In the genomic region with DNA sequence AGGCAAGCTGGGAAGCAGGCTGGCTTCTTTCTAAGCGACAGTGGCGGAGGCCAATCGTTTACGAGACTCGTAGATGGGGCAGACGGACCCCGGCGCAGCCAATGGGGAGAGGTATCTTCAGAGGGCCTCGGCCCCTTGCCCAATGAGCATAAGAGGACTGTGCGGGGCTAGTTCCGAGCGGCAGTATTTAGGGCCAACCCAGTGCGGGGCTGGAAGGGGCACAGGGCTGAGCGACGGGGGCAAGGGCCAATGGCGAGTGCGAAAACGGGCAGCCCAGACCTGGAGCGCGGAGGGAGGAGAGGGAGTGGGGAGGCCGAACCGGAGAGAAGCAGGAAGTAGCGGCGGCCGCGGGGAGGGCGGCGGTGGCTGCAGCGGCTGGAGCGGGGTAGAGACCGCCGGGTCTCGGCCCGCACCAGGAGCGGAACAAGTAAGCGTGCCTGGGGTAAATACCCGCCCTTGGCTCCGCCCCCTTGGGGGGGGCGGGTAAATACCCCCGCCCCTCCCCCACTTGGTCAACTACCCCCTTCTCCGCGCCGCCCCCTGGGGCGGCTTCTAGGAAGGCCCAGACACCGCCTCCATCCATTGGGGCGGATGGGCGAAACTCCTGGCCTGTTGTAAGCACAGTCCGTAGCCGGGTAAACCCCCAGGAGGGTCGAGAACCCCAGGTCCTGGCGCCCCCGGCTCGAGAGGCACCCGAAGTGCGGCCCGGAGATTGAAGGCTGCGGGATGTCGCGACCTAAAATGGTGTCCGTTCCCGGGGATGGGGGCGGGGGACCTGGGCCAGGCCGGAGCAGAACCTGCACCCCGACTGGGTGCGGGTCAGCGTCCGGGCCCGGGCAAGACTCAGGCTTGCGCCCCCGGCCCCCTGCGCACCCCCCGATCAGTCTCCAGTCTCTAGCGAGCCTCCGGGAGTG, we compare ENCODE assay signal across 1 cellular context.
TF ChIP-seq lines count a peak whose summit lies in the region.

A gene with protein sequence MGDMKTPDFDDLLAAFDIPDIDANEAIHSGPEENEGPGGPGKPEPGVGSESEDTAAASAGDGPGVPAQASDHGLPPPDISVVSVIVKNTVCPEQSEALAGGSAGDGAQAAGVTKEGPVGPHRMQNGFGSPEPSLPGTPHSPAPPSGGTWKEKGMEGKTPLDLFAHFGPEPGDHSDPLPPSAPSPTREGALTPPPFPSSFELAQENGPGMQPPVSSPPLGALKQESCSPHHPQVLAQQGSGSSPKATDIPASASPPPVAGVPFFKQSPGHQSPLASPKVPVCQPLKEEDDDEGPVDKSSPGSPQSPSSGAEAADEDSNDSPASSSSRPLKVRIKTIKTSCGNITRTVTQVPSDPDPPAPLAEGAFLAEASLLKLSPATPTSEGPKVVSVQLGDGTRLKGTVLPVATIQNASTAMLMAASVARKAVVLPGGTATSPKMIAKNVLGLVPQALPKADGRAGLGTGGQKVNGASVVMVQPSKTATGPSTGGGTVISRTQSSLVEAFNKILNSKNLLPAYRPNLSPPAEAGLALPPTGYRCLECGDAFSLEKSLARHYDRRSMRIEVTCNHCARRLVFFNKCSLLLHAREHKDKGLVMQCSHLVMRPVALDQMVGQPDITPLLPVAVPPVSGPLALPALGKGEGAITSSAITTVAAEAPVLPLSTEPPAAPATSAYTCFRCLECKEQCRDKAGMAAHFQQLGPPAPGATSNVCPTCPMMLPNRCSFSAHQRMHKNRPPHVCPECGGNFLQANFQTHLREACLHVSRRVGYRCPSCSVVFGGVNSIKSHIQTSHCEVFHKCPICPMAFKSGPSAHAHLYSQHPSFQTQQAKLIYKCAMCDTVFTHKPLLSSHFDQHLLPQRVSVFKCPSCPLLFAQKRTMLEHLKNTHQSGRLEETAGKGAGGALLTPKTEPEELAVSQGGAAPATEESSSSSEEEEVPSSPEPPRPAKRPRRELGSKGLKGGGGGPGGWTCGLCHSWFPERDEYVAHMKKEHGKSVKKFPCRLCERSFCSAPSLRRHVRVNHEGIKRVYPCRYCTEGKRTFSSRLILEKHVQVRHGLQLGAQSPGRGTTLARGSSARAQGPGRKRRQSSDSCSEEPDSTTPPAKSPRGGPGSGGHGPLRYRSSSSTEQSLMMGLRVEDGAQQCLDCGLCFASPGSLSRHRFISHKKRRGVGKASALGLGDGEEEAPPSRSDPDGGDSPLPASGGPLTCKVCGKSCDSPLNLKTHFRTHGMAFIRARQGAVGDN (plus strand): TSS at position 331 of the 914 bp plus-strand sequence. CDS start 3,993 bp downstream, outside the sequence.

TF ChIP-seq in GM12878, 131 proteins besides CTCF, POLR2A, EP300 and RAD21 (continued from another document and continues in another):
- TF ChIP-seq, protein P1, sequence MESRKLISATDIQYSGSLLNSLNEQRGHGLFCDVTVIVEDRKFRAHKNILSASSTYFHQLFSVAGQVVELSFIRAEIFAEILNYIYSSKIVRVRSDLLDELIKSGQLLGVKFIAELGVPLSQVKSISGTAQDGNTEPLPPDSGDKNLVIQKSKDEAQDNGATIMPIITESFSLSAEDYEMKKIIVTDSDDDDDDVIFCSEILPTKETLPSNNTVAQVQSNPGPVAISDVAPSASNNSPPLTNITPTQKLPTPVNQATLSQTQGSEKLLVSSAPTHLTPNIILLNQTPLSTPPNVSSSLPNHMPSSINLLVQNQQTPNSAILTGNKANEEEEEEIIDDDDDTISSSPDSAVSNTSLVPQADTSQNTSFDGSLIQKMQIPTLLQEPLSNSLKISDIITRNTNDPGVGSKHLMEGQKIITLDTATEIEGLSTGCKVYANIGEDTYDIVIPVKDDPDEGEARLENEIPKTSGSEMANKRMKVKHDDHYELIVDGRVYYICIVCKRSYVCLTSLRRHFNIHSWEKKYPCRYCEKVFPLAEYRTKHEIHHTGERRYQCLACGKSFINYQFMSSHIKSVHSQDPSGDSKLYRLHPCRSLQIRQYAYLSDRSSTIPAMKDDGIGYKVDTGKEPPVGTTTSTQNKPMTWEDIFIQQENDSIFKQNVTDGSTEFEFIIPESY (IDR thresholded peaks at IDR 0.05): peak; percentile 88; the same call in 1 of the 2 replicates
- TF ChIP-seq WRNIP1 (IDR thresholded peaks at IDR 0.05; ENCODE audit: borderline replicate concordance, low read depth, low read length) (no peak), NFYA (IDR thresholded peaks at IDR 0.05; ENCODE audit: borderline replicate concordance, low read depth, low read length) (peak; percentile 41; the same call in 1 of the 2 replicates), CHD2 (IDR thresholded peaks at IDR 0.05; ENCODE audit: borderline replicate concordance, low read depth, low read length) (peak; percentile 98), RUNX3 (IDR thresholded peaks at IDR 0.05; ENCODE audit: low read length) (peak; percentile 64), MEF2B (IDR thresholded peaks at IDR 0.05; ENCODE audit: partially characterized antibody, poor library complexity, severe bottlenecking) (peak; percentile 20), CBFB (IDR thresholded peaks at IDR 0.05; ENCODE audit: low read depth) (no peak), MEF2A (IDR thresholded peaks at IDR 0.05; ENCODE audit: insufficient read depth, low read depth, low read length) (no peak), ZNF622 (IDR thresholded peaks at IDR 0.05) (no peak), PML (IDR thresholded peaks at IDR 0.05; ENCODE audit: low read length) (peak; percentile 12; the same call in 1 of the 2 replicates), RB1 (IDR thresholded peaks at IDR 0.05; ENCODE audit: borderline replicate concordance) (no peak), LARP7 (IDR thresholded peaks at IDR 0.05) (peak; percentile 68), IRF4 (IDR thresholded peaks at IDR 0.05; ENCODE audit: low read depth, low read length) (0 out of 2 replicates have a peak, but pooled peaks have one; percentile 21), SIN3A (IDR thresholded peaks at IDR 0.05; ENCODE audit: low read depth, low read length) (0 out of 2 replicates have a peak, but pooled peaks have one; percentile 0), ESRRA (IDR thresholded peaks at IDR 0.05; ENCODE audit: low read length) (no peak), KDM1A (IDR thresholded peaks at IDR 0.05; ENCODE audit: borderline replicate concordance) (no peak)
- TF ChIP-seq, protein P2, sequence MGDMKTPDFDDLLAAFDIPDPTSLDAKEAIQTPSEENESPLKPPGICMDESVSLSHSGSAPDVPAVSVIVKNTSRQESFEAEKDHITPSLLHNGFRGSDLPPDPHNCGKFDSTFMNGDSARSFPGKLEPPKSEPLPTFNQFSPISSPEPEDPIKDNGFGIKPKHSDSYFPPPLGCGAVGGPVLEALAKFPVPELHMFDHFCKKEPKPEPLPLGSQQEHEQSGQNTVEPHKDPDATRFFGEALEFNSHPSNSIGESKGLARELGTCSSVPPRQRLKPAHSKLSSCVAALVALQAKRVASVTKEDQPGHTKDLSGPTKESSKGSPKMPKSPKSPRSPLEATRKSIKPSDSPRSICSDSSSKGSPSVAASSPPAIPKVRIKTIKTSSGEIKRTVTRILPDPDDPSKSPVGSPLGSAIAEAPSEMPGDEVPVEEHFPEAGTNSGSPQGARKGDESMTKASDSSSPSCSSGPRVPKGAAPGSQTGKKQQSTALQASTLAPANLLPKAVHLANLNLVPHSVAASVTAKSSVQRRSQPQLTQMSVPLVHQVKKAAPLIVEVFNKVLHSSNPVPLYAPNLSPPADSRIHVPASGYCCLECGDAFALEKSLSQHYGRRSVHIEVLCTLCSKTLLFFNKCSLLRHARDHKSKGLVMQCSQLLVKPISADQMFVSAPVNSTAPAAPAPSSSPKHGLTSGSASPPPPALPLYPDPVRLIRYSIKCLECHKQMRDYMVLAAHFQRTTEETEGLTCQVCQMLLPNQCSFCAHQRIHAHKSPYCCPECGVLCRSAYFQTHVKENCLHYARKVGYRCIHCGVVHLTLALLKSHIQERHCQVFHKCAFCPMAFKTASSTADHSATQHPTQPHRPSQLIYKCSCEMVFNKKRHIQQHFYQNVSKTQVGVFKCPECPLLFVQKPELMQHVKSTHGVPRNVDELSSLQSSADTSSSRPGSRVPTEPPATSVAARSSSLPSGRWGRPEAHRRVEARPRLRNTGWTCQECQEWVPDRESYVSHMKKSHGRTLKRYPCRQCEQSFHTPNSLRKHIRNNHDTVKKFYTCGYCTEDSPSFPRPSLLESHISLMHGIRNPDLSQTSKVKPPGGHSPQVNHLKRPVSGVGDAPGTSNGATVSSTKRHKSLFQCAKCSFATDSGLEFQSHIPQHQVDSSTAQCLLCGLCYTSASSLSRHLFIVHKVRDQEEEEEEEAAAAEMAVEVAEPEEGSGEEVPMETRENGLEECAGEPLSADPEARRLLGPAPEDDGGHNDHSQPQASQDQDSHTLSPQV (IDR thresholded peaks at IDR 0.05): no peak
- TF ChIP-seq, protein P3, sequence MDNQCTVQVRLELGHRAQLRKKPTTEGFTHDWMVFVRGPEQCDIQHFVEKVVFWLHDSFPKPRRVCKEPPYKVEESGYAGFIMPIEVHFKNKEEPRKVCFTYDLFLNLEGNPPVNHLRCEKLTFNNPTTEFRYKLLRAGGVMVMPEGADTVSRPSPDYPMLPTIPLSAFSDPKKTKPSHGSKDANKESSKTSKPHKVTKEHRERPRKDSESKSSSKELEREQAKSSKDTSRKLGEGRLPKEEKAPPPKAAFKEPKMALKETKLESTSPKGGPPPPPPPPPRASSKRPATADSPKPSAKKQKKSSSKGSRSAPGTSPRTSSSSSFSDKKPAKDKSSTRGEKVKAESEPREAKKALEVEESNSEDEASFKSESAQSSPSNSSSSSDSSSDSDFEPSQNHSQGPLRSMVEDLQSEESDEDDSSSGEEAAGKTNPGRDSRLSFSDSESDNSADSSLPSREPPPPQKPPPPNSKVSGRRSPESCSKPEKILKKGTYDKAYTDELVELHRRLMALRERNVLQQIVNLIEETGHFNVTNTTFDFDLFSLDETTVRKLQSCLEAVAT (IDR thresholded peaks at IDR 0.05): no peak
- TF ChIP-seq, protein P4, sequence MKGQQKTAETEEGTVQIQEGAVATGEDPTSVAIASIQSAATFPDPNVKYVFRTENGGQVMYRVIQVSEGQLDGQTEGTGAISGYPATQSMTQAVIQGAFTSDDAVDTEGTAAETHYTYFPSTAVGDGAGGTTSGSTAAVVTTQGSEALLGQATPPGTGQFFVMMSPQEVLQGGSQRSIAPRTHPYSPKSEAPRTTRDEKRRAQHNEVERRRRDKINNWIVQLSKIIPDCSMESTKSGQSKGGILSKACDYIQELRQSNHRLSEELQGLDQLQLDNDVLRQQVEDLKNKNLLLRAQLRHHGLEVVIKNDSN (IDR thresholded peaks at IDR 0.05; ENCODE audit: borderline replicate concordance, extremely low read length, insufficient read depth, low read depth, low read length): no peak
- TF ChIP-seq, protein P5, sequence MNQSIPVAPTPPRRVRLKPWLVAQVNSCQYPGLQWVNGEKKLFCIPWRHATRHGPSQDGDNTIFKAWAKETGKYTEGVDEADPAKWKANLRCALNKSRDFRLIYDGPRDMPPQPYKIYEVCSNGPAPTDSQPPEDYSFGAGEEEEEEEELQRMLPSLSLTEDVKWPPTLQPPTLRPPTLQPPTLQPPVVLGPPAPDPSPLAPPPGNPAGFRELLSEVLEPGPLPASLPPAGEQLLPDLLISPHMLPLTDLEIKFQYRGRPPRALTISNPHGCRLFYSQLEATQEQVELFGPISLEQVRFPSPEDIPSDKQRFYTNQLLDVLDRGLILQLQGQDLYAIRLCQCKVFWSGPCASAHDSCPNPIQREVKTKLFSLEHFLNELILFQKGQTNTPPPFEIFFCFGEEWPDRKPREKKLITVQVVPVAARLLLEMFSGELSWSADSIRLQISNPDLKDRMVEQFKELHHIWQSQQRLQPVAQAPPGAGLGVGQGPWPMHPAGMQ (IDR thresholded peaks at IDR 0.05; ENCODE audit: borderline replicate concordance): peak; percentile 94
- TF ChIP-seq, protein P6, sequence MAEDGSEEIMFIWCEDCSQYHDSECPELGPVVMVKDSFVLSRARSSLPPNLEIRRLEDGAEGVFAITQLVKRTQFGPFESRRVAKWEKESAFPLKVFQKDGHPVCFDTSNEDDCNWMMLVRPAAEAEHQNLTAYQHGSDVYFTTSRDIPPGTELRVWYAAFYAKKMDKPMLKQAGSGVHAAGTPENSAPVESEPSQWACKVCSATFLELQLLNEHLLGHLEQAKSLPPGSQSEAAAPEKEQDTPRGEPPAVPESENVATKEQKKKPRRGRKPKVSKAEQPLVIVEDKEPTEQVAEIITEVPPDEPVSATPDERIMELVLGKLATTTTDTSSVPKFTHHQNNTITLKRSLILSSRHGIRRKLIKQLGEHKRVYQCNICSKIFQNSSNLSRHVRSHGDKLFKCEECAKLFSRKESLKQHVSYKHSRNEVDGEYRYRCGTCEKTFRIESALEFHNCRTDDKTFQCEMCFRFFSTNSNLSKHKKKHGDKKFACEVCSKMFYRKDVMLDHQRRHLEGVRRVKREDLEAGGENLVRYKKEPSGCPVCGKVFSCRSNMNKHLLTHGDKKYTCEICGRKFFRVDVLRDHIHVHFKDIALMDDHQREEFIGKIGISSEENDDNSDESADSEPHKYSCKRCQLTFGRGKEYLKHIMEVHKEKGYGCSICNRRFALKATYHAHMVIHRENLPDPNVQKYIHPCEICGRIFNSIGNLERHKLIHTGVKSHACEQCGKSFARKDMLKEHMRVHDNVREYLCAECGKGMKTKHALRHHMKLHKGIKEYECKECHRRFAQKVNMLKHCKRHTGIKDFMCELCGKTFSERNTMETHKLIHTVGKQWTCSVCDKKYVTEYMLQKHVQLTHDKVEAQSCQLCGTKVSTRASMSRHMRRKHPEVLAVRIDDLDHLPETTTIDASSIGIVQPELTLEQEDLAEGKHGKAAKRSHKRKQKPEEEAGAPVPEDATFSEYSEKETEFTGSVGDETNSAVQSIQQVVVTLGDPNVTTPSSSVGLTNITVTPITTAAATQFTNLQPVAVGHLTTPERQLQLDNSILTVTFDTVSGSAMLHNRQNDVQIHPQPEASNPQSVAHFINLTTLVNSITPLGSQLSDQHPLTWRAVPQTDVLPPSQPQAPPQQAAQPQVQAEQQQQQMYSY (CRISPR knock-in tag; IDR thresholded peaks at IDR 0.05): no peak
- TF ChIP-seq, protein P7, sequence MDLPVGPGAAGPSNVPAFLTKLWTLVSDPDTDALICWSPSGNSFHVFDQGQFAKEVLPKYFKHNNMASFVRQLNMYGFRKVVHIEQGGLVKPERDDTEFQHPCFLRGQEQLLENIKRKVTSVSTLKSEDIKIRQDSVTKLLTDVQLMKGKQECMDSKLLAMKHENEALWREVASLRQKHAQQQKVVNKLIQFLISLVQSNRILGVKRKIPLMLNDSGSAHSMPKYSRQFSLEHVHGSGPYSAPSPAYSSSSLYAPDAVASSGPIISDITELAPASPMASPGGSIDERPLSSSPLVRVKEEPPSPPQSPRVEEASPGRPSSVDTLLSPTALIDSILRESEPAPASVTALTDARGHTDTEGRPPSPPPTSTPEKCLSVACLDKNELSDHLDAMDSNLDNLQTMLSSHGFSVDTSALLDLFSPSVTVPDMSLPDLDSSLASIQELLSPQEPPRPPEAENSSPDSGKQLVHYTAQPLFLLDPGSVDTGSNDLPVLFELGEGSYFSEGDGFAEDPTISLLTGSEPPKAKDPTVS (IDR thresholded peaks at IDR 0.05; ENCODE audit: low read depth, low read length): peak; percentile 37; the same call in 1 of the 2 replicates
- TF ChIP-seq, protein P8, sequence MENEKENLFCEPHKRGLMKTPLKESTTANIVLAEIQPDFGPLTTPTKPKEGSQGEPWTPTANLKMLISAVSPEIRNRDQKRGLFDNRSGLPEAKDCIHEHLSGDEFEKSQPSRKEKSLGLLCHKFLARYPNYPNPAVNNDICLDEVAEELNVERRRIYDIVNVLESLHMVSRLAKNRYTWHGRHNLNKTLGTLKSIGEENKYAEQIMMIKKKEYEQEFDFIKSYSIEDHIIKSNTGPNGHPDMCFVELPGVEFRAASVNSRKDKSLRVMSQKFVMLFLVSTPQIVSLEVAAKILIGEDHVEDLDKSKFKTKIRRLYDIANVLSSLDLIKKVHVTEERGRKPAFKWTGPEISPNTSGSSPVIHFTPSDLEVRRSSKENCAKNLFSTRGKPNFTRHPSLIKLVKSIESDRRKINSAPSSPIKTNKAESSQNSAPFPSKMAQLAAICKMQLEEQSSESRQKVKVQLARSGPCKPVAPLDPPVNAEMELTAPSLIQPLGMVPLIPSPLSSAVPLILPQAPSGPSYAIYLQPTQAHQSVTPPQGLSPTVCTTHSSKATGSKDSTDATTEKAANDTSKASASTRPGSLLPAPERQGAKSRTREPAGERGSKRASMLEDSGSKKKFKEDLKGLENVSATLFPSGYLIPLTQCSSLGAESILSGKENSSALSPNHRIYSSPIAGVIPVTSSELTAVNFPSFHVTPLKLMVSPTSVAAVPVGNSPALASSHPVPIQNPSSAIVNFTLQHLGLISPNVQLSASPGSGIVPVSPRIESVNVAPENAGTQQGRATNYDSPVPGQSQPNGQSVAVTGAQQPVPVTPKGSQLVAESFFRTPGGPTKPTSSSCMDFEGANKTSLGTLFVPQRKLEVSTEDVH (IDR thresholded peaks at IDR 0.05; ENCODE audit: low read depth, partially characterized antibody): no peak
